ENCODE assay signal across 9 cellular contexts in genomic region chr19:1417145-1417544, GRCh38. TPM values are rescaled to one million over a fixed set of nuclear protein-coding genes. Genes with fewer than 3 reads are reported as not detected.
DNase-seq lines count a peak whose midpoint lies in the region; ATAC-seq, FAIRE-seq and TF ChIP-seq lines count a peak whose summit lies in the region.
"Had no signal": no experiment of that assay in that cellular context is flagged by ENCODE, and none has a peak within 500 bp of the region (broad histone marks: within the 10 kb centered on the region; RNA-seq: fewer than 3 reads in every experiment).

No MANE protein-coding gene starts in this region.

- TF ChIP-seq CTCF in GM23338 (conservative IDR thresholded peaks at IDR 0.05; ENCODE audit: low read depth in 2 of 2) (no peak), dorsolateral prefrontal cortex (IDR thresholded peaks at IDR 0.05 in 54 of 56, conservative IDR thresholded peaks at IDR 0.05 in 2 of 56; ENCODE audit: low read depth in 1 of 56, partially characterized antibody in 56 of 56) (no peak), osteoblast (IDR thresholded peaks at IDR 0.05; ENCODE audit: extremely low read depth, low read depth, low read length) (no peak), PC-3 (conservative IDR thresholded peaks at IDR 0.05; ENCODE audit: low read depth, low read length) (no peak)

- ATAC-seq in GM23338, result no peak
- no peak for ATAC-seq in PC-3

- peak overlapping the region; percentile 73 for H3K27ac Mint-ChIP-seq in GM23338
- H3K27ac Mint-ChIP-seq: activated naive CD4-positive, alpha-beta T cell treated with anti-CD3 and anti-CD28 coated beads, Interleukin-2, amount 10 ng/mL, durations not matched to agents 7 days and 5 days had no signal

- POLR2A ChIA-PET in PC-3 (lab: Charles Lee; ENCODE audit: unreplicated experiment), result no interaction called here

- H3K36me3 ChIP-seq in GM23338 (ENCODE audit: insufficient read depth), result peaks cover 17% of the 10 kb centered on the region
- H3K36me3 ChIP-seq in osteoblast (ENCODE audit: insufficient read depth, low read length), result peaks cover 47% of the 10 kb centered on the region
- peaks cover 29% of the 10 kb centered on the region; the same call in 1 of the 2 replicates for H3K36me3 ChIP-seq in PC-3 (ENCODE audit: low read depth, low read length)

- TF ChIP-seq POLR2A in GM12892 (IDR thresholded peaks at IDR 0.05; ENCODE audit: low read depth, low read length), result no peak; the same call in 1 of the 2 replicates

- no peaks in the 10 kb centered on the region for H3K9me3 Mint-ChIP-seq in GM23338
- H3K9me3 Mint-ChIP-seq: activated naive CD4-positive, alpha-beta T cell treated with anti-CD3 and anti-CD28 coated beads, Interleukin-2, amount 10 ng/mL, durations not matched to agents 7 days and 5 days had no signal

- H3K4me1 Mint-ChIP-seq in GM23338, result peaks cover 44% of the 10 kb centered on the region

- H3K4me2 ChIP-seq in GM23338 (no peak overlapping the region), osteoblast (ENCODE audit: insufficient read depth, low read length) (peak overlapping the region; percentile 26), PC-3 (ENCODE audit: low read length) (no peak overlapping the region)

- intact Hi-C loops in dorsolateral prefrontal cortex (cut with DNase I), result no loop called here
- intact Hi-C loops in PC-3 (cut with micrococcal nuclease), result no loop called here

- peaks cover 28% of the 10 kb centered on the region for H3K27me3 Mint-ChIP-seq in GM23338 (ENCODE audit: insufficient read depth, low read depth, poor library complexity)
- H3K27me3 Mint-ChIP-seq: activated naive CD4-positive, alpha-beta T cell treated with anti-CD3 and anti-CD28 coated beads, Interleukin-2, amount 10 ng/mL, durations not matched to agents 7 days and 5 days had no signal

- H3K9me2 ChIP-seq in GM23338 (ENCODE audit: insufficient read depth), result no peaks in the 10 kb centered on the region
- H3K9me2 ChIP-seq in PC-3 (replicated peaks; ENCODE audit: low read length), result no peaks in the 10 kb centered on the region

- H3K4me3 ChIP-seq in GM23338, result no peak overlapping the region
- peak overlapping the region in 41 of 59 donors; percentile 0 to 48 (median 29) for H3K4me3 ChIP-seq in dorsolateral prefrontal cortex
- no peak overlapping the region for H3K4me3 ChIP-seq in osteoblast (ENCODE audit: insufficient read depth, low read length)
- H3K4me3 ChIP-seq in PC-3 (ENCODE audit: low read length), result no peak overlapping the region
- H3K4me3 ChIP-seq: heart left ventricle had no signal

- no TSS peak for BruUV-seq in PC-3 (replicated peaks; lab: Mats Ljungman, UMichigan)

- peaks cover 24% of the 10 kb centered on the region for H3F3A ChIP-seq in GM23338 (replicated peaks; ENCODE audit: low read depth)
- peaks cover 7% of the 10 kb centered on the region for H3F3A ChIP-seq in PC-3 (ENCODE audit: low read length, unreplicated experiment)

- H3K4me3 Mint-ChIP-seq in GM23338, result peak overlapping the region; percentile 11; the same call in 1 of the 3 replicates
- H3K4me3 Mint-ChIP-seq: activated naive CD4-positive, alpha-beta T cell treated with anti-CD3 and anti-CD28 coated beads, Interleukin-2, amount 10 ng/mL, durations not matched to agents 7 days and 5 days had no signal

- H3K9me3 ChIP-seq in osteoblast (ENCODE audit: low read depth, low read length) (no peaks in the 10 kb centered on the region), PC-3 (ENCODE audit: low read length) (no peaks in the 10 kb centered on the region)
- H3K9me3 ChIP-seq: heart left ventricle had no signal

- no peak for FAIRE-seq in GM12892 (lab: Jason Lieb, UNC)

- peaks cover 55% of the 10 kb centered on the region for H4K20me1 ChIP-seq in GM23338 (replicated peaks; ENCODE audit: insufficient read depth)
- H4K20me1 ChIP-seq in osteoblast (ENCODE audit: insufficient read depth, low read length), result peaks cover 62% of the 10 kb centered on the region
- peaks cover 28% of the 10 kb centered on the region; the same call in 1 of the 2 replicates for H4K20me1 ChIP-seq in PC-3 (ENCODE audit: low read length)

- CTCF ChIA-PET in PC-3 (lab: Charles Lee), result no interaction called here

- DNase-seq in GM23338 (ENCODE audit: low spot score) (no peak), dorsolateral prefrontal cortex (peak in 4 of 10 donors; percentile 63 to 76 (median 70)), osteoblast (ENCODE audit: insufficient read length, low spot score, missing footprints) (peak; percentile 93), PC-3 (no peak), GM12892 (ENCODE audit: insufficient read length) (no peak)
- DNase-seq in stimulated activated CD4-positive, alpha-beta T cell treated with anti-CD3 and anti-CD28 coated beads, Interleukin-2, amount 100 ng/mL, for 24 hours, result no peak
- DNase-seq: activated naive CD4-positive, alpha-beta T cell treated with anti-CD3 and anti-CD28 coated beads, Interleukin-2, amount 10 ng/mL, durations not matched to agents 7 days and 5 days; heart left ventricle; NCI-H510A treated with DMSO at 0.1 percent for 48 hours had no signal

- H2AFZ ChIP-seq in GM23338 (no peak overlapping the region), osteoblast (ENCODE audit: low read length) (no peak overlapping the region), PC-3 (ENCODE audit: low read length) (no peak overlapping the region)

- H3K79me2 ChIP-seq in GM23338 (replicated peaks; ENCODE audit: insufficient read depth) (peaks cover 93% of the 10 kb centered on the region), osteoblast (ENCODE audit: insufficient read depth, low read length) (peaks cover 96% of the 10 kb centered on the region), PC-3 (ENCODE audit: low read length) (peaks cover 78% of the 10 kb centered on the region)

- H3K27me3 ChIP-seq in GM23338 (ENCODE audit: insufficient read depth) (no peaks in the 10 kb centered on the region), dorsolateral prefrontal cortex (no peaks in the 10 kb centered on the region), osteoblast (ENCODE audit: insufficient read depth, low read length) (no peaks in the 10 kb centered on the region), PC-3 (ENCODE audit: low read length) (no peaks in the 10 kb centered on the region)
- H3K27me3 ChIP-seq: heart left ventricle had no signal

- H3K9ac ChIP-seq in PC-3 (ENCODE audit: low read length), result no peak overlapping the region

- H3K36me3 Mint-ChIP-seq in GM23338 (ENCODE audit: low read depth), result peaks cover 52% of the 10 kb centered on the region

- H3K27ac ChIP-seq in GM23338 (ENCODE audit: low read depth), result peak overlapping the region; percentile 72; the same call in 1 of the 2 replicates
- peak overlapping the region; percentile 23 to 97 (median 88) for H3K27ac ChIP-seq in dorsolateral prefrontal cortex
- H3K27ac ChIP-seq in osteoblast (ENCODE audit: low read depth, low read length), result peak overlapping the region; percentile 94
- H3K27ac ChIP-seq in PC-3 (ENCODE audit: low read length), result no peak overlapping the region

- H3K4me1 ChIP-seq in GM23338 (ENCODE audit: insufficient read depth), result peaks cover 28% of the 10 kb centered on the region
- H3K4me1 ChIP-seq in osteoblast (ENCODE audit: insufficient read depth, low read length), result peaks cover 29% of the 10 kb centered on the region
- peaks cover 20% of the 10 kb centered on the region for H3K4me1 ChIP-seq in PC-3 (ENCODE audit: insufficient read depth, low read length)

TF ChIP-seq in GM23338, 12 proteins besides CTCF, POLR2A, EP300 and RAD21 (continues in another document):
- no peak for TF ChIP-seq EZH2phosphoT487 (IDR thresholded peaks at IDR 0.05; ENCODE audit: unreplicated experiment)
- no peak for TF ChIP-seq ZNF114 (CRISPR knock-in tag; IDR thresholded peaks at IDR 0.05)

RNA-seq across cellular contexts. Expression of gene DAZAP1, which starts 9.8 kb away (rescaled TPM):
- total RNA-seq in GM23338 (2014; rRNA removed; shearing (Covaris generic)), result 180 and 194 TPM in 2 replicates
- polyA plus RNA-seq in GM23338 (2016; fragmentation: Nextera tagmentation; extraction: Ambion mirVana), result 44.1 and 48.1 TPM in 2 replicates
- 100 to 1,000 TPM in 3 of 120 experiments, 10 to 100 TPM in 117; 46.4 to 115 (median 70.5) TPM for total RNA-seq in dorsolateral prefrontal cortex
- total RNA-seq in osteoblast, result 40.9 and 44.5 TPM in 2 replicates
- total RNA-seq in PC-3 (2014; rRNA removed), result 177 and 178 TPM in 2 replicates
- 74.9 TPM for polyA plus RNA-seq in GM12892 (2012; ENCODE audit: missing spikeins)

RNA-seq across cellular contexts. Expression of gene GAMT, which starts 15.8 kb away (rescaled TPM):
- 21.5 and 27.3 TPM in 2 replicates for total RNA-seq in GM23338 (2014; rRNA removed; shearing (Covaris generic))
- polyA plus RNA-seq in GM23338 (2016; fragmentation: Nextera tagmentation; extraction: Ambion mirVana), result 33.6 and 36.9 TPM in 2 replicates
- total RNA-seq in dorsolateral prefrontal cortex (10 to 100 TPM; 30.0 to 91.1 (median 47.4) TPM), osteoblast (25.0 and 29.2 TPM in 2 replicates), PC-3 (2014; rRNA removed) (74.9 and 75.6 TPM in 2 replicates)
- 12.3 TPM for polyA plus RNA-seq in GM12892 (2012; ENCODE audit: missing spikeins)

RNA-seq across cellular contexts. Expression of gene RPS15, which starts 21.1 kb away (rescaled TPM):
- total RNA-seq in GM23338 (2014; rRNA removed; shearing (Covaris generic)), result 2,953 and 3,723 TPM in 2 replicates
- 3,861 and 4,267 TPM in 2 replicates for polyA plus RNA-seq in GM23338 (2016; fragmentation: Nextera tagmentation; extraction: Ambion mirVana)
- total RNA-seq in dorsolateral prefrontal cortex (100 to 1,000 TPM; 343 to 670 (median 497) TPM), osteoblast (304 and 318 TPM in 2 replicates), PC-3 (2014; rRNA removed) (1,797 and 2,672 TPM in 2 replicates)
- 1,490 TPM for polyA plus RNA-seq in GM12892 (2012; ENCODE audit: missing spikeins)

RNA-seq across cellular contexts. Expression of gene APC2, which starts 32.8 kb away (rescaled TPM):
- 14.3 and 18.3 TPM in 2 replicates for total RNA-seq in GM23338 (2014; rRNA removed; shearing (Covaris generic))
- polyA plus RNA-seq in GM23338 (2016; fragmentation: Nextera tagmentation; extraction: Ambion mirVana), result 1.4 TPM in 2 replicates
- total RNA-seq in dorsolateral prefrontal cortex (100 to 1,000 TPM; 130 to 289 (median 183) TPM), osteoblast (0.29 and 0.36 TPM in 2 replicates), PC-3 (2014; rRNA removed) (0.29 and 1.4 TPM in 2 replicates)
- polyA plus RNA-seq in GM12892 (2012; ENCODE audit: missing spikeins), result 0.23 TPM

RNA-seq across cellular contexts. Expression of gene NDUFS7, which starts 33.4 kb away (rescaled TPM):
- 128 and 132 TPM in 2 replicates for total RNA-seq in GM23338 (2014; rRNA removed; shearing (Covaris generic))
- 201 and 203 TPM in 2 replicates for polyA plus RNA-seq in GM23338 (2016; fragmentation: Nextera tagmentation; extraction: Ambion mirVana)
- 100 to 1,000 TPM; 105 to 222 (median 151) TPM for total RNA-seq in dorsolateral prefrontal cortex
- 40.4 and 46.0 TPM in 2 replicates for total RNA-seq in osteoblast
- total RNA-seq in PC-3 (2014; rRNA removed), result 102 and 111 TPM in 2 replicates
- polyA plus RNA-seq in GM12892 (2012; ENCODE audit: missing spikeins), result 13.5 TPM

Comparison
In these comparisons a context has a peak if more than half of its experiments do, and no peak if none do; other contexts are left out.
1. H3K4me3 ChIP-seq: peak in dorsolateral prefrontal cortex (41 of 59); none in GM23338 (single experiment), osteoblast (single experiment) and PC-3 (single experiment).